In genomic region chr10:99280472-99280871, GRCh38 we compare ENCODE assay signal across 15 cellular contexts. TPM values are rescaled to one million over a fixed set of nuclear protein-coding genes. Genes with fewer than 3 reads are reported as not detected.
DNase-seq lines count a peak whose midpoint lies in the region; ATAC-seq and TF ChIP-seq lines count a peak whose summit lies in the region.
"Had no signal": no experiment of that assay in that cellular context is flagged by ENCODE, and none has a peak within 500 bp of the region (broad histone marks: within the 10 kb centered on the region; RNA-seq: fewer than 3 reads in every experiment).

No MANE protein-coding gene starts in this region.

- no peaks in the 10 kb centered on the region for H3K4me1 ChIP-seq in RWPE2 (ENCODE audit: insufficient read depth, poor library complexity, severe bottlenecking)
- no peaks in the 10 kb centered on the region for H3K4me1 ChIP-seq in mucosa of descending colon (ENCODE audit: low read depth)
- H3K4me1 ChIP-seq in GM23248 (ENCODE audit: insufficient read depth): peaks cover 8% of the 10 kb centered on the region
- peaks cover 11% of the 10 kb centered on the region for H3K4me1 ChIP-seq in GM23338 (ENCODE audit: insufficient read depth)

- H3K9me3 ChIP-seq in RWPE2 (ENCODE audit: severe bottlenecking) (no peaks in the 10 kb centered on the region), mucosa of descending colon (peaks cover 11% of the 10 kb centered on the region), GM23248 (ENCODE audit: low read depth) (no peaks in the 10 kb centered on the region)

- H2AFZ ChIP-seq in GM23248 (no peak overlapping the region), GM23338 (no peak overlapping the region)

- no peak overlapping the region for H3K4me3 ChIP-seq in RWPE2 (ENCODE audit: severe bottlenecking)
- no peak overlapping the region for H3K4me3 ChIP-seq in mucosa of descending colon
- H3K4me3 ChIP-seq in GM23248: no peak overlapping the region
- H3K4me3 ChIP-seq in GM23338: no peak overlapping the region

- H3K9me2 ChIP-seq in GM23248 (ENCODE audit: insufficient read depth): no peaks in the 10 kb centered on the region
- no peaks in the 10 kb centered on the region for H3K9me2 ChIP-seq in GM23338 (ENCODE audit: insufficient read depth)

- TF ChIP-seq CTCF in RWPE2 (IDR thresholded peaks at IDR 0.05; ENCODE audit: poor library complexity, severe bottlenecking) (no peak), mucosa of descending colon (IDR thresholded peaks at IDR 0.05) (no peak), GM23338 (conservative IDR thresholded peaks at IDR 0.05; ENCODE audit: low read depth in 2 of 2) (no peak)

- H3K36me3 ChIP-seq in RWPE2 (ENCODE audit: low read depth) (no peaks in the 10 kb centered on the region), mucosa of descending colon (ENCODE audit: low read depth) (no peaks in the 10 kb centered on the region), GM23248 (ENCODE audit: low read depth) (no peaks in the 10 kb centered on the region), GM23338 (ENCODE audit: insufficient read depth) (no peaks in the 10 kb centered on the region)

- H3K4me3 Mint-ChIP-seq in GM23338: no peak overlapping the region
- H3K4me3 Mint-ChIP-seq: mesothelial cell of epicardium had no signal

- H3K9me3 Mint-ChIP-seq in GM23338: peaks cover 7% of the 10 kb centered on the region; the same call in 2 of the 3 replicates

- in situ Hi-C loops in GM23248 (cut with MboI): no loop called here

- no peak overlapping the region for H3K9ac ChIP-seq in GM23248

- intact Hi-C loops in mucosa of descending colon (cut with DNase I, micrococcal nuclease): no loop called here

- H3K27me3 Mint-ChIP-seq in GM23338 (ENCODE audit: insufficient read depth, low read depth, poor library complexity): peaks cover 2% of the 10 kb centered on the region

- H3K79me2 ChIP-seq in GM23248 (ENCODE audit: insufficient read depth) (no peaks in the 10 kb centered on the region), GM23338 (replicated peaks; ENCODE audit: insufficient read depth) (no peaks in the 10 kb centered on the region)

- DNase-seq in RWPE2 (ENCODE audit: low spot score) (no peak), mucosa of descending colon (no peak), GM23248 (no peak), HuH-7.5 (ENCODE audit: low spot score) (no peak), GM23338 (ENCODE audit: low spot score) (no peak)
- DNase-seq: activated gamma-delta T cell; DND-41; KBM-7; NCI-H1930; stimulated activated CD4-positive, alpha-beta T cell treated with anti-CD3 and anti-CD28 coated beads, Interleukin-2, amount 100 ng/mL, for 48 hours; stimulated activated naive CD8-positive, alpha-beta T cell treated with anti-CD3 and anti-CD28 coated beads, Interleukin-15, Interleukin-2, amounts not matched to agents 100 U/mL and 50 U/mL, for 24 hours had no signal

- peaks cover 12% of the 10 kb centered on the region for H3K4me1 Mint-ChIP-seq in GM23338
- H3K4me1 Mint-ChIP-seq: mesothelial cell of epicardium had no signal

- H3F3A ChIP-seq in GM23248 (ENCODE audit: insufficient read depth) (peaks cover 9% of the 10 kb centered on the region), GM23338 (replicated peaks; ENCODE audit: low read depth) (no peaks in the 10 kb centered on the region)

- H3K27me3 ChIP-seq in RWPE2 (ENCODE audit: insufficient read depth, poor library complexity, severe bottlenecking) (no peaks in the 10 kb centered on the region), GM23248 (replicated peaks; ENCODE audit: insufficient read depth) (no peaks in the 10 kb centered on the region), GM23338 (ENCODE audit: insufficient read depth) (no peaks in the 10 kb centered on the region)

- H4K20me1 ChIP-seq in GM23248 (ENCODE audit: insufficient read depth) (no peaks in the 10 kb centered on the region), GM23338 (replicated peaks; ENCODE audit: insufficient read depth) (no peaks in the 10 kb centered on the region)

- 93% methylated on average over 2 of the region's 2 CpGs for WGBS in GM23248 (ENCODE audit: low coverage in 1 of 2, low lambda C conversion rate in 2 of 2, missing lambda C conversion rate in 2 of 2), 2 experiments

- no peak overlapping the region for H3K27ac Mint-ChIP-seq in GM23338
- H3K27ac Mint-ChIP-seq: mesothelial cell of epicardium had no signal

- H3K27ac ChIP-seq in RWPE2 (ENCODE audit: poor library complexity, severe bottlenecking): no peak overlapping the region
- H3K27ac ChIP-seq in GM23248: no peak overlapping the region
- H3K27ac ChIP-seq in GM23338 (ENCODE audit: low read depth): no peak overlapping the region

- ATAC-seq in GM18511 (IDR thresholded peaks at IDR 0.05; ENCODE audit: unreplicated experiment) (peak; percentile 85), GM21528 (IDR thresholded peaks at IDR 0.05; ENCODE audit: low FRiP score, unreplicated experiment) (peak; percentile 66), HG03066 (IDR thresholded peaks at IDR 0.05; ENCODE audit: low read depth, unreplicated experiment) (peak; percentile 70), RWPE2 (ENCODE audit: low read depth) (peak; percentile 40; the same call in 1 of the 3 replicates), mucosa of descending colon (no peak), GM23338 (no peak)
- ATAC-seq: stimulated activated naive CD8-positive, alpha-beta T cell treated with anti-CD3 and anti-CD28 coated beads, Interleukin-15, Interleukin-2, amounts not matched to agents 100 U/mL and 50 U/mL, for 24 hours had no signal

- H3K36me3 Mint-ChIP-seq in GM23338 (ENCODE audit: low read depth): 0 out of 3 replicates have a peak, but pooled peaks cover 3% of the 10 kb centered on the region
- H3K36me3 Mint-ChIP-seq: mesothelial cell of epicardium had no signal

- H3K4me2 ChIP-seq in GM23248 (ENCODE audit: unreplicated experiment): no peak overlapping the region
- no peak overlapping the region for H3K4me2 ChIP-seq in GM23338

RNA-seq across cellular contexts. Expression of gene HPSE2, which starts 44.8 kb away (rescaled TPM):
- total RNA-seq in mucosa of descending colon: 1 to 10 TPM; 1.3 to 3.7 (median 2.4) TPM
- not detected in 2 replicates for total RNA-seq in GM23248 (2014; rRNA removed; shearing (Covaris generic))
- polyA plus RNA-seq in GM23248 (2016; fragmentation: Nextera tagmentation; extraction: Ambion mirVana) (not detected in 2 replicates), GM23338 (2016; fragmentation: Nextera tagmentation; extraction: Ambion mirVana) (0.24 and 0.28 TPM in 2 replicates)
- 0.10 and 0.50 TPM in 2 replicates for total RNA-seq in GM23338 (2014; rRNA removed; shearing (Covaris generic))

RNA-seq across cellular contexts. Expression of gene CNNM1, which starts 48.7 kb away (rescaled TPM):
- 1 to 10 TPM in 1 of 3 donors, under 1 TPM in 2; 0.24 to 1.2 (median 0.38) TPM for total RNA-seq in mucosa of descending colon
- 1.6 and 2.1 TPM in 2 replicates for total RNA-seq in GM23248 (2014; rRNA removed; shearing (Covaris generic))
- polyA plus RNA-seq in GM23248 (2016; fragmentation: Nextera tagmentation; extraction: Ambion mirVana) (0.95 and 1.1 TPM in 2 replicates), GM23338 (2016; fragmentation: Nextera tagmentation; extraction: Ambion mirVana) (0.37 and 0.52 TPM in 2 replicates)
- total RNA-seq in GM23338 (2014; rRNA removed; shearing (Covaris generic)): 0.74 and 0.90 TPM in 2 replicates

Comparison
In these comparisons a context has a peak if more than half of its experiments do, and no peak if none do; other contexts are left out.
1. ATAC-seq: peak in GM18511 (single experiment), GM21528 (single experiment), HG03066 (single experiment) and RWPE2 (single experiment); none in mucosa of descending colon (single experiment) and GM23338 (single experiment).